20 cellular contexts compared by ENCODE assay signal in genomic region chr2:240505946-240506345, GRCh38. TPM values are rescaled to one million over a fixed set of nuclear protein-coding genes. Genes with fewer than 3 reads are reported as not detected.
A peak's percentile ranks its signal among the peaks of the same experiment; 100 is the strongest.
DNase-seq lines count a peak whose midpoint lies in the region; ATAC-seq and TF ChIP-seq lines count a peak whose summit lies in the region.
"Had no signal": no experiment of that assay in that cellular context is flagged by ENCODE, and none has a peak within 500 bp of the region (broad histone marks: within the 10 kb centered on the region; RNA-seq: fewer than 3 reads in every experiment).

No MANE protein-coding gene starts in this region.

- intact Hi-C loops in activated CD4-positive, alpha-beta memory T cell treated with anti-CD3 and anti-CD28 coated beads for 36 hours (cut with micrococcal nuclease), result no loop called here

- no peaks in the 10 kb centered on the region for H3K36me3 ChIP-seq in CD4-positive, CD25-positive, alpha-beta regulatory T cell (ENCODE audit: control insufficient read depth, insufficient read depth, low read length)
- peaks cover 3% of the 10 kb centered on the region for H3K36me3 ChIP-seq in effector memory CD4-positive, alpha-beta T cell (ENCODE audit: control insufficient read depth, insufficient read depth, low read length)

- no peaks in the 10 kb centered on the region for H3K9me3 Mint-ChIP-seq in activated CD4-positive, alpha-beta memory T cell treated with anti-CD3 and anti-CD28 coated beads, Interleukin-2, amount 10 ng/mL, durations not matched to agents 7 days and 5 days
- no peaks in the 10 kb centered on the region for H3K9me3 Mint-ChIP-seq in activated CD4-positive, alpha-beta memory T cell treated with anti-CD3 and anti-CD28 coated beads for 36 hours
- H3K9me3 Mint-ChIP-seq in CD4-positive, CD25-positive, alpha-beta regulatory T cell, result no peaks in the 10 kb centered on the region
- H3K9me3 Mint-ChIP-seq in osteocyte (ENCODE audit: unreplicated experiment), result no peaks in the 10 kb centered on the region
- H3K9me3 Mint-ChIP-seq: CD8-positive, alpha-beta memory T cell; GM23338 had no signal

- H3K36me3 Mint-ChIP-seq in activated CD4-positive, alpha-beta memory T cell treated with anti-CD3 and anti-CD28 coated beads, Interleukin-2, amount 10 ng/mL, durations not matched to agents 7 days and 5 days (ENCODE audit: low read depth), result no peaks in the 10 kb centered on the region
- H3K36me3 Mint-ChIP-seq in activated CD4-positive, alpha-beta memory T cell treated with anti-CD3 and anti-CD28 coated beads for 36 hours, result peaks cover 5% of the 10 kb centered on the region
- peaks cover 22% of the 10 kb centered on the region for H3K36me3 Mint-ChIP-seq in CD4-positive, CD25-positive, alpha-beta regulatory T cell
- H3K36me3 Mint-ChIP-seq in osteocyte (ENCODE audit: unreplicated experiment) (peaks cover 15% of the 10 kb centered on the region), T-helper 17 cell (ENCODE audit: low read depth) (peaks cover 10% of the 10 kb centered on the region)

- H3K27ac Mint-ChIP-seq in activated CD4-positive, alpha-beta memory T cell treated with anti-CD3 and anti-CD28 coated beads, Interleukin-2, amount 10 ng/mL, durations not matched to agents 7 days and 5 days, result no peak overlapping the region
- no peak overlapping the region for H3K27ac Mint-ChIP-seq in activated CD4-positive, alpha-beta memory T cell treated with anti-CD3 and anti-CD28 coated beads for 36 hours
- peak overlapping the region in 2 of 3 donors; percentile 20 to 41 for H3K27ac Mint-ChIP-seq in CD4-positive, CD25-positive, alpha-beta regulatory T cell
- no peak overlapping the region for H3K27ac Mint-ChIP-seq in osteocyte (ENCODE audit: unreplicated experiment)
- H3K27ac Mint-ChIP-seq in T-helper 17 cell, result no peak overlapping the region
- H3K27ac Mint-ChIP-seq: GM23338 had no signal

- DNase-seq in activated CD4-positive, alpha-beta memory T cell treated with anti-CD3 and anti-CD28 coated beads, Interleukin-2, amount 10 ng/mL, durations not matched to agents 7 days and 5 days, result peak; percentile 13
- DNase-seq in activated CD4-positive, alpha-beta memory T cell treated with anti-CD3 and anti-CD28 coated beads for 36 hours, result no peak
- DNase-seq in CD4-positive, CD25-positive, alpha-beta regulatory T cell, result no peak
- DNase-seq in iPS-NIHi11 (ENCODE audit: low spot score), result peak; percentile 4
- DNase-seq in osteocyte (ENCODE audit: extremely low spot score, unreplicated experiment), result peak; percentile 76
- DNase-seq in T-helper 17 cell, result no peak
- no peak for DNase-seq in EL
- DNase-seq in effector memory CD4-positive, alpha-beta T cell, result no peak
- DNase-seq: CD8-positive, alpha-beta memory T cell; DND-41; GDM1; KG1; NCI-H1436; NCI-H2029; NCI-H748 treated with DMSO at 0.1 percent for 48 hours; OCI-M1 had no signal

- ATAC-seq in CD4-positive, CD25-positive, alpha-beta regulatory T cell (ENCODE audit: low read depth in 2 of 2), result no peak
- ATAC-seq in T-helper 17 cell, result no peak
- ATAC-seq: GM12878, GM23338, HepG2 had no signal

- H3K27me3 ChIP-seq in CD4-positive, CD25-positive, alpha-beta regulatory T cell (ENCODE audit: control insufficient read depth, insufficient read depth, low read length), result no peaks in the 10 kb centered on the region
- no peaks in the 10 kb centered on the region for H3K27me3 ChIP-seq in effector memory CD4-positive, alpha-beta T cell (replicated peaks; ENCODE audit: control insufficient read depth, insufficient read depth, low read length, poor library complexity, severe bottlenecking)
- H3K27me3 ChIP-seq: BLaER1 had no signal

- no peaks in the 10 kb centered on the region for H3K27me3 Mint-ChIP-seq in activated CD4-positive, alpha-beta memory T cell treated with anti-CD3 and anti-CD28 coated beads, Interleukin-2, amount 10 ng/mL, durations not matched to agents 7 days and 5 days
- H3K27me3 Mint-ChIP-seq in activated CD4-positive, alpha-beta memory T cell treated with anti-CD3 and anti-CD28 coated beads for 36 hours, result no peaks in the 10 kb centered on the region
- no peaks in the 10 kb centered on the region for H3K27me3 Mint-ChIP-seq in CD4-positive, CD25-positive, alpha-beta regulatory T cell
- no peaks in the 10 kb centered on the region for H3K27me3 Mint-ChIP-seq in osteocyte (ENCODE audit: unreplicated experiment)
- no peaks in the 10 kb centered on the region for H3K27me3 Mint-ChIP-seq in T-helper 17 cell

- no peak for TF ChIP-seq CTCF in osteocyte (IDR thresholded peaks at IDR 0.05)

- no peak overlapping the region for H3K27ac ChIP-seq in CD4-positive, CD25-positive, alpha-beta regulatory T cell (ENCODE audit: insufficient read depth, low read length, poor library complexity, severe bottlenecking)
- no peak overlapping the region for H3K27ac ChIP-seq in effector memory CD4-positive, alpha-beta T cell (ENCODE audit: insufficient read depth, low read length, poor library complexity, severe bottlenecking)
- H3K27ac ChIP-seq: BLaER1 had no signal

- no peak overlapping the region for H3K4me3 Mint-ChIP-seq in activated CD4-positive, alpha-beta memory T cell treated with anti-CD3 and anti-CD28 coated beads, Interleukin-2, amount 10 ng/mL, durations not matched to agents 7 days and 5 days
- H3K4me3 Mint-ChIP-seq in activated CD4-positive, alpha-beta memory T cell treated with anti-CD3 and anti-CD28 coated beads for 36 hours, result no peak overlapping the region
- H3K4me3 Mint-ChIP-seq in CD4-positive, CD25-positive, alpha-beta regulatory T cell, result no peak overlapping the region
- H3K4me3 Mint-ChIP-seq in osteocyte (ENCODE audit: unreplicated experiment) (no peak overlapping the region), T-helper 17 cell (no peak overlapping the region)
- H3K4me3 Mint-ChIP-seq: CD8-positive, alpha-beta memory T cell; GM23338 had no signal

- H3K9me3 ChIP-seq in CD4-positive, CD25-positive, alpha-beta regulatory T cell (ENCODE audit: control insufficient read depth in 2 of 2, low read length in 2 of 2), result no peaks in the 10 kb centered on the region
- no peaks in the 10 kb centered on the region for H3K9me3 ChIP-seq in T-helper 17 cell (ENCODE audit: control insufficient read depth, low read length, poor library complexity, severe bottlenecking)
- H3K9me3 ChIP-seq in effector memory CD4-positive, alpha-beta T cell (ENCODE audit: control insufficient read depth, low read length), result no peaks in the 10 kb centered on the region
- H3K9me3 ChIP-seq: BLaER1 had no signal

- H3K4me1 Mint-ChIP-seq in activated CD4-positive, alpha-beta memory T cell treated with anti-CD3 and anti-CD28 coated beads, Interleukin-2, amount 10 ng/mL, durations not matched to agents 7 days and 5 days, result no peaks in the 10 kb centered on the region
- no peaks in the 10 kb centered on the region for H3K4me1 Mint-ChIP-seq in activated CD4-positive, alpha-beta memory T cell treated with anti-CD3 and anti-CD28 coated beads for 36 hours (ENCODE audit: low read depth)
- H3K4me1 Mint-ChIP-seq in CD4-positive, CD25-positive, alpha-beta regulatory T cell, result no peaks in the 10 kb centered on the region
- H3K4me1 Mint-ChIP-seq in osteocyte (ENCODE audit: unreplicated experiment), result no peaks in the 10 kb centered on the region
- peaks cover 2% of the 10 kb centered on the region for H3K4me1 Mint-ChIP-seq in T-helper 17 cell
- H3K4me1 Mint-ChIP-seq: CD8-positive, alpha-beta memory T cell; GM23338 had no signal

- H3K4me3 ChIP-seq in CD4-positive, CD25-positive, alpha-beta regulatory T cell (ENCODE audit: low read depth, low read length), result no peak overlapping the region
- no peak overlapping the region for H3K4me3 ChIP-seq in effector memory CD4-positive, alpha-beta T cell (ENCODE audit: insufficient read depth, low read depth, low read length, poor library complexity, severe bottlenecking)
- H3K4me3 ChIP-seq: BLaER1, GM12878, GM23338 had no signal

- CTCF ChIA-PET in activated CD4-positive, alpha-beta memory T cell treated with anti-CD3 and anti-CD28 coated beads, Interleukin-2, amount 10 ng/mL, durations not matched to agents 7 days and 5 days (lab: Charles Lee), result no interaction called here
- CTCF ChIA-PET in activated CD4-positive, alpha-beta memory T cell treated with anti-CD3 and anti-CD28 coated beads for 36 hours (lab: Charles Lee), result interaction anchor here (1.0 kb wide), 1 partner anchor 61 kb away, joined by 3 read pairs; no protein-coding TSS in a partner anchor

- H3K4me1 ChIP-seq in CD4-positive, CD25-positive, alpha-beta regulatory T cell (ENCODE audit: control insufficient read depth, insufficient read depth, low read length, poor library complexity, severe bottlenecking), result no peaks in the 10 kb centered on the region
- no peaks in the 10 kb centered on the region for H3K4me1 ChIP-seq in effector memory CD4-positive, alpha-beta T cell (ENCODE audit: control insufficient read depth, insufficient read depth, low read length, poor library complexity, severe bottlenecking)
- H3K4me1 ChIP-seq: BLaER1 had no signal

- POLR2A ChIA-PET in activated CD4-positive, alpha-beta memory T cell treated with anti-CD3 and anti-CD28 coated beads, Interleukin-2, amount 10 ng/mL, durations not matched to agents 7 days and 5 days (lab: Charles Lee), result no interaction called here
- POLR2A ChIA-PET in activated CD4-positive, alpha-beta memory T cell treated with anti-CD3 and anti-CD28 coated beads for 36 hours (lab: Charles Lee), result no interaction called here

RNA-seq across cellular contexts. Expression of gene ANKMY1, which starts 51.8 kb away (rescaled TPM):
- 10 to 100 TPM; 28.2 to 31.5 TPM for total RNA-seq in activated CD4-positive, alpha-beta memory T cell treated with anti-CD3 and anti-CD28 coated beads, Interleukin-2, amount 10 ng/mL, durations not matched to agents 7 days and 5 days
- 10 to 100 TPM; 18.4 to 19.1 TPM for total RNA-seq in activated CD4-positive, alpha-beta memory T cell treated with anti-CD3 and anti-CD28 coated beads for 36 hours
- 37.2 TPM for total RNA-seq in CD4-positive, CD25-positive, alpha-beta regulatory T cell
- 10 to 100 TPM in 1 of 4 donors, 1 to 10 TPM in 3; 3.8 to 11.8 (median 7.6) TPM for polyA plus RNA-seq in CD4-positive, CD25-positive, alpha-beta regulatory T cell
- total RNA-seq in osteocyte (16.9 and 28.5 TPM in 2 replicates), T-helper 17 cell (10 to 100 TPM; 34.6 to 42.6 TPM)

RNA-seq across cellular contexts. Expression of gene DUSP28, which starts 54.2 kb away (rescaled TPM):
- total RNA-seq in activated CD4-positive, alpha-beta memory T cell treated with anti-CD3 and anti-CD28 coated beads, Interleukin-2, amount 10 ng/mL, durations not matched to agents 7 days and 5 days, result 1 to 10 TPM; 7.9 to 9.3 TPM
- 1 to 10 TPM; 4.1 to 4.2 TPM for total RNA-seq in activated CD4-positive, alpha-beta memory T cell treated with anti-CD3 and anti-CD28 coated beads for 36 hours
- total RNA-seq in CD4-positive, CD25-positive, alpha-beta regulatory T cell, result 8.3 TPM
- polyA plus RNA-seq in CD4-positive, CD25-positive, alpha-beta regulatory T cell, result 10 to 100 TPM; 14.9 to 27.2 (median 18.1) TPM
- total RNA-seq in osteocyte (3.8 and 5.9 TPM in 2 replicates), T-helper 17 cell (10 to 100 TPM; 12.5 to 12.8 TPM)

Comparison
In these comparisons a context has a peak if more than half of its experiments do, and no peak if none do; other contexts are left out.
1. DNase-seq: peak in activated CD4-positive, alpha-beta memory T cell treated with anti-CD3 and anti-CD28 coated beads, Interleukin-2, amount 10 ng/mL, durations not matched to agents 7 days and 5 days (single experiment), iPS-NIHi11 (single experiment) and osteocyte (single experiment); none in activated CD4-positive, alpha-beta memory T cell treated with anti-CD3 and anti-CD28 coated beads for 36 hours (single experiment), CD4-positive, CD25-positive, alpha-beta regulatory T cell (0 of 3), T-helper 17 cell (0 of 3), EL (single experiment) and effector memory CD4-positive, alpha-beta T cell (0 of 3).
2. H3K27ac Mint-ChIP-seq: peak in CD4-positive, CD25-positive, alpha-beta regulatory T cell (2 of 3); none in activated CD4-positive, alpha-beta memory T cell treated with anti-CD3 and anti-CD28 coated beads, Interleukin-2, amount 10 ng/mL, durations not matched to agents 7 days and 5 days (single experiment), activated CD4-positive, alpha-beta memory T cell treated with anti-CD3 and anti-CD28 coated beads for 36 hours (single experiment), osteocyte (single experiment) and T-helper 17 cell (single experiment).